ENCODE assay signal across 8 cellular contexts in the genomic region with DNA sequence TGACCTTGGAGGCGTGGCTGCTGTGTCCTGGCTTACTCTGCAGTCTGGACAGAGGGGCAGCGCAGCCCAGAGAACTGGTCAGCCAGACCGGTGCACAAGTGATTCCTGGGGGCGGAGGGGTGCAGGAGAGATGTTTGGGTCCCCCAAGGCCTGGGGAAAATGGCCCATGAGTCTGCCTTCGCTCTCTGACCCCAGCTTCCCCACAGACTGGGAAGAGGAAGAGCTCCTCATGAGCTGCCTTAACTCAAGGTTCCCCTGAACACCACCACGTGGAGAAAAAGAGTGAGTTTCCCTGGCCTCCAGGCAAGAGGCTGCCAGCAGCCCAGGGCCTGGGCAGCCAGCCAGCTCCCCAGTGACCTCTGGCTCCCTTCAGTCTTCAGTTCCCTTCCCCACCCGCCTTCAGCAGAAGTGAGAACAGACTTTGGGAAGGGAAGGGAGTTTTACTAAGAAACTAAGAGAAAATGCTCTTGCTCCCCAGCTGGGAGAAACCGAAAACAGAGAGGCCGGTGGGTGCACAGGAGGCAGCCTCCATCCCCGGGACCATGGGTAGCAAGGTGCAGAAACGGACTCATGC. TPM values are rescaled to one million over a fixed set of nuclear protein-coding genes. Genes with fewer than 3 reads are reported as not detected.
A peak's percentile ranks its signal among the peaks of the same experiment; 100 is the strongest.
DNase-seq lines count a peak whose midpoint lies in the region; ATAC-seq and TF ChIP-seq lines count a peak whose summit lies in the region.

No MANE protein-coding gene starts in this region.

- H3K27ac Mint-ChIP-seq in HFFc6 = no peak overlapping the region
- peak overlapping the region; percentile 62 for H3K27ac Mint-ChIP-seq in activated T-helper 17 cell treated with anti-CD3 and anti-CD28 coated beads, Interleukin-2, amount 50 U/mL, for 72 hours
- no peak overlapping the region for H3K27ac Mint-ChIP-seq in activated CD4-positive, alpha-beta memory T cell treated with anti-CD3 and anti-CD28 coated beads for 36 hours

- no peaks in the 10 kb centered on the region for H3K36me3 Mint-ChIP-seq in HFFc6 (ENCODE audit: low read depth)
- H3K36me3 Mint-ChIP-seq in activated T-helper 17 cell treated with anti-CD3 and anti-CD28 coated beads, Interleukin-2, amount 50 U/mL, for 72 hours (ENCODE audit: low read depth) = peaks cover 31% of the 10 kb centered on the region
- H3K36me3 Mint-ChIP-seq in activated CD4-positive, alpha-beta memory T cell treated with anti-CD3 and anti-CD28 coated beads for 36 hours = peaks cover 22% of the 10 kb centered on the region

- H3K4me1 ChIP-seq in right atrium auricular region = peaks cover 0 to 33% of the 10 kb centered on the region in 2 donors

- peak; percentile 67 for DNase-seq in AG09319 (ENCODE audit: extremely low read depth, low read depth)
- peak; percentile 45 for DNase-seq in HFFc6
- peak; percentile 79 for DNase-seq in right atrium auricular region (ENCODE audit: low spot score)
- DNase-seq in smooth muscle cell of the brain vasculature (ENCODE audit: low read depth, low spot score) = peak; percentile 89
- no peak for DNase-seq in activated CD4-positive, alpha-beta memory T cell treated with anti-CD3 and anti-CD28 coated beads for 36 hours

- peak overlapping the region; percentile 28 to 53 for H3K27ac ChIP-seq in right atrium auricular region

- no peaks in the 10 kb centered on the region for H3K36me3 ChIP-seq in right atrium auricular region

- TF ChIP-seq CTCF in AG09319 (IDR thresholded peaks at IDR 0.05; ENCODE audit: low read depth, low read length) (peak; percentile 4), HFFc6 (IDR thresholded peaks at IDR 0.05) (no peak), right atrium auricular region (IDR thresholded peaks at IDR 0.05) (no peak)

- no peak for ATAC-seq in activated T-helper 17 cell treated with anti-CD3 and anti-CD28 coated beads, Interleukin-2, amount 50 U/mL, for 72 hours (replicated peaks)
- ATAC-seq in GM19397 (IDR thresholded peaks at IDR 0.05; ENCODE audit: unreplicated experiment) (no peak), HG03469 (IDR thresholded peaks at IDR 0.05; ENCODE audit: unreplicated experiment) (no peak)

- no peaks in the 10 kb centered on the region for H3K27me3 ChIP-seq in right atrium auricular region

- POLR2A ChIA-PET in activated CD4-positive, alpha-beta memory T cell treated with anti-CD3 and anti-CD28 coated beads for 36 hours (lab: Charles Lee) = interaction anchor here (1.0 kb wide), 1 partner anchor 30 kb away, joined by 3 read pairs; no protein-coding TSS in a partner anchor

- intact Hi-C loops in activated CD4-positive, alpha-beta memory T cell treated with anti-CD3 and anti-CD28 coated beads for 36 hours (cut with micrococcal nuclease) = no loop called here

- H3K4me3 ChIP-seq in right atrium auricular region = no peak overlapping the region

- H3K4me1 Mint-ChIP-seq in HFFc6 (ENCODE audit: low read depth) = peaks cover 9% of the 10 kb centered on the region
- H3K4me1 Mint-ChIP-seq in activated T-helper 17 cell treated with anti-CD3 and anti-CD28 coated beads, Interleukin-2, amount 50 U/mL, for 72 hours = peaks cover 12% of the 10 kb centered on the region
- peaks cover 29% of the 10 kb centered on the region for H3K4me1 Mint-ChIP-seq in activated CD4-positive, alpha-beta memory T cell treated with anti-CD3 and anti-CD28 coated beads for 36 hours (ENCODE audit: low read depth)

- no peak overlapping the region for H3K4me3 Mint-ChIP-seq in HFFc6
- H3K4me3 Mint-ChIP-seq in activated T-helper 17 cell treated with anti-CD3 and anti-CD28 coated beads, Interleukin-2, amount 50 U/mL, for 72 hours = no peak overlapping the region
- no peak overlapping the region for H3K4me3 Mint-ChIP-seq in activated CD4-positive, alpha-beta memory T cell treated with anti-CD3 and anti-CD28 coated beads for 36 hours

- no peaks in the 10 kb centered on the region for H3K9me3 ChIP-seq in right atrium auricular region

- H3K27me3 Mint-ChIP-seq in HFFc6 (ENCODE audit: insufficient read depth) = peaks cover 16% of the 10 kb centered on the region
- no peaks in the 10 kb centered on the region for H3K27me3 Mint-ChIP-seq in activated T-helper 17 cell treated with anti-CD3 and anti-CD28 coated beads, Interleukin-2, amount 50 U/mL, for 72 hours
- no peaks in the 10 kb centered on the region for H3K27me3 Mint-ChIP-seq in activated CD4-positive, alpha-beta memory T cell treated with anti-CD3 and anti-CD28 coated beads for 36 hours

- CTCF ChIA-PET in activated CD4-positive, alpha-beta memory T cell treated with anti-CD3 and anti-CD28 coated beads for 36 hours (lab: Charles Lee) = interaction anchor here (1.0 to 1.4 kb wide), 4 partner anchors 9 to 107 kb away, joined by 3 to 5 read pairs (median 3); no protein-coding TSS in a partner anchor

- H3K9me3 Mint-ChIP-seq in HFFc6 = no peaks in the 10 kb centered on the region
- no peaks in the 10 kb centered on the region for H3K9me3 Mint-ChIP-seq in activated T-helper 17 cell treated with anti-CD3 and anti-CD28 coated beads, Interleukin-2, amount 50 U/mL, for 72 hours
- no peaks in the 10 kb centered on the region for H3K9me3 Mint-ChIP-seq in activated CD4-positive, alpha-beta memory T cell treated with anti-CD3 and anti-CD28 coated beads for 36 hours

RNA-seq across cellular contexts. Expression of gene C17orf99, which starts 2.0 kb away (rescaled TPM):
- total RNA-seq in HFFc6 (2021; fragmentation: NEBNext Ultra II Directional; extraction: Animal tissue kit (Norgen Biotek cat#: 25700)) = not detected
- under 1 TPM; 0.67 to 0.82 TPM for total RNA-seq in activated T-helper 17 cell treated with anti-CD3 and anti-CD28 coated beads, Interleukin-2, amount 50 U/mL, for 72 hours
- total RNA-seq in right atrium auricular region = not detected
- not detected for total RNA-seq in activated CD4-positive, alpha-beta memory T cell treated with anti-CD3 and anti-CD28 coated beads for 36 hours

RNA-seq across cellular contexts. Expression of gene TMC8, which starts 13.7 kb away (rescaled TPM):
- total RNA-seq in HFFc6 (2021; fragmentation: NEBNext Ultra II Directional; extraction: Animal tissue kit (Norgen Biotek cat#: 25700)) = not detected
- 100 to 1,000 TPM; 126 to 250 TPM for total RNA-seq in activated T-helper 17 cell treated with anti-CD3 and anti-CD28 coated beads, Interleukin-2, amount 50 U/mL, for 72 hours
- 1 to 10 TPM; 1.0 to 2.6 TPM for total RNA-seq in right atrium auricular region
- 100 to 1,000 TPM; 134 to 140 TPM for total RNA-seq in activated CD4-positive, alpha-beta memory T cell treated with anti-CD3 and anti-CD28 coated beads for 36 hours

RNA-seq across cellular contexts. Expression of gene TMC6, which starts 15.7 kb away (rescaled TPM):
- under 1 TPM in 2 of 6 experiments, not detected in 4; 0.20 to 0.59 TPM for total RNA-seq in HFFc6 (2021; fragmentation: NEBNext Ultra II Directional; extraction: Animal tissue kit (Norgen Biotek cat#: 25700))
- total RNA-seq in activated T-helper 17 cell treated with anti-CD3 and anti-CD28 coated beads, Interleukin-2, amount 50 U/mL, for 72 hours = 100 to 1,000 TPM; 165 to 351 TPM
- 10 to 100 TPM in 1 of 2 donors, 1 to 10 TPM in 1; 7.5 to 41.3 TPM for total RNA-seq in right atrium auricular region
- total RNA-seq in activated CD4-positive, alpha-beta memory T cell treated with anti-CD3 and anti-CD28 coated beads for 36 hours = 100 to 1,000 TPM; 157 to 162 TPM

RNA-seq across cellular contexts. Expression of gene SYNGR2, which starts 24.1 kb away (rescaled TPM):
- total RNA-seq in HFFc6 (2021; fragmentation: NEBNext Ultra II Directional; extraction: Animal tissue kit (Norgen Biotek cat#: 25700)) = 100 to 1,000 TPM in 1 of 6 experiments, 10 to 100 TPM in 5; 44.6 to 104 (median 54.7) TPM
- 100 to 1,000 TPM in 1 of 2 donors, 10 to 100 TPM in 1; 90.4 to 118 TPM for total RNA-seq in activated T-helper 17 cell treated with anti-CD3 and anti-CD28 coated beads, Interleukin-2, amount 50 U/mL, for 72 hours
- total RNA-seq in right atrium auricular region = 100 to 1,000 TPM in 1 of 2 donors, 10 to 100 TPM in 1; 52.8 to 129 TPM
- total RNA-seq in activated CD4-positive, alpha-beta memory T cell treated with anti-CD3 and anti-CD28 coated beads for 36 hours = 10 to 100 TPM; 79.2 to 87.7 TPM

RNA-seq across cellular contexts. Expression of gene TK1, which starts 42.6 kb away (rescaled TPM):
- total RNA-seq in HFFc6 (2021; fragmentation: NEBNext Ultra II Directional; extraction: Animal tissue kit (Norgen Biotek cat#: 25700)) = 100 to 1,000 TPM in 4 of 6 experiments, 10 to 100 TPM in 2; 75.8 to 145 (median 136) TPM
- 100 to 1,000 TPM; 149 to 181 TPM for total RNA-seq in activated T-helper 17 cell treated with anti-CD3 and anti-CD28 coated beads, Interleukin-2, amount 50 U/mL, for 72 hours
- 1 to 10 TPM; 2.2 TPM for total RNA-seq in right atrium auricular region
- 100 to 1,000 TPM; 188 to 193 TPM for total RNA-seq in activated CD4-positive, alpha-beta memory T cell treated with anti-CD3 and anti-CD28 coated beads for 36 hours

Comparison
In these comparisons a context has a peak if more than half of its experiments do, and no peak if none do; other contexts are left out.
1. RNA of gene TMC8, which starts 13.7 kb away (total RNA-seq): 126 to 250 TPM in activated T-helper 17 cell treated with anti-CD3 and anti-CD28 coated beads, Interleukin-2, amount 50 U/mL, for 72 hours and 134 to 140 TPM in activated CD4-positive, alpha-beta memory T cell treated with anti-CD3 and anti-CD28 coated beads for 36 hours; 1.0 to 2.6 TPM in right atrium auricular region and not detected in HFFc6; every median in the first group is over 10 times any median in the second.
2. RNA of gene TMC6, which starts 15.7 kb away (total RNA-seq): 165 to 351 TPM in activated T-helper 17 cell treated with anti-CD3 and anti-CD28 coated beads, Interleukin-2, amount 50 U/mL, for 72 hours, 157 to 162 TPM in activated CD4-positive, alpha-beta memory T cell treated with anti-CD3 and anti-CD28 coated beads for 36 hours and 7.5 to 41.3 TPM in right atrium auricular region; 0.20 to 0.59 TPM in HFFc6; every median in the first group is over 4 times any median in the second.